ENCODE assay signal across 15 cellular contexts in the genomic region with DNA sequence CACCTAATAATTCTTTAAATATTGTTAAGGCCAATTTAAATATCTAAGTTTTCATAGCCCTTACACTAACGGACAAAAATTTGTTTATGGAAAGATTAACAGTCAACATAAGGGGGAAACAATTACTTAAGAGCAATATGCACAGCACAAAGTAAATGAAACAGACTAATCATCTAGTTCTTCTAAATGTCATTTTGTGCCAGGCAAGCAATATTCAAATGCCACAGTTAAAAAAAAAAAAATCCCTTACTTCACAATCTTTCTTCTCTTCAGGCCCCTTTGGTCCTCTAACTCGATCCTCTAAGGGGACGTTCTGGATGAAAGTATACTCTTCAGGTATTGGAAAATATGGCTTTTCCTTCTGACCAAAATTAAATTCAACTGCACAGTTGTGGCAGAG. TPM values are rescaled to one million over a fixed set of nuclear protein-coding genes. Genes with fewer than 3 reads are reported as not detected.
DNase-seq lines count a peak whose midpoint lies in the region; ATAC-seq and TF ChIP-seq lines count a peak whose summit lies in the region.
"Had no signal": no experiment of that assay in that cellular context is flagged by ENCODE, and none has a peak within 500 bp of the region (broad histone marks: within the 10 kb centered on the region; RNA-seq: fewer than 3 reads in every experiment).

No MANE protein-coding gene starts in this region.

- no peaks in the 10 kb centered on the region for H3K9me3 ChIP-seq in CD8-positive, alpha-beta memory T cell (ENCODE audit: low read length)
- H3K9me3 ChIP-seq in naive thymus-derived CD4-positive, alpha-beta T cell (ENCODE audit: control insufficient read depth in 2 of 3, low read length in 3 of 3): no peaks in the 10 kb centered on the region
- H3K9me3 ChIP-seq in mucosa of descending colon: no peaks in the 10 kb centered on the region
- H3K9me3 ChIP-seq: prostate gland, SJSA1 had no signal

- no peak for ATAC-seq in naive thymus-derived CD4-positive, alpha-beta T cell
- ATAC-seq in mucosa of descending colon: no peak

- H3K4me3 Mint-ChIP-seq in T-helper 2 cell treated with Interferon-gamma antibody and Interleukin-4, amounts not matched to agents 5 μg/mL and 100 μg/mL, for 36 hours: peak overlapping the region; percentile 7
- H3K4me3 Mint-ChIP-seq in CD8-positive, alpha-beta memory T cell: peak overlapping the region in 2 of 7 donors; percentile 3 to 14
- H3K4me3 Mint-ChIP-seq in activated CD4-positive, alpha-beta memory T cell treated with anti-CD3 and anti-CD28 coated beads, Interleukin-2, amount 10 ng/mL, durations not matched to agents 7 days and 5 days: no peak overlapping the region
- H3K4me3 Mint-ChIP-seq in naive thymus-derived CD4-positive, alpha-beta T cell: peak overlapping the region in 6 of 10 donors; percentile 3 to 82 (median 49)

- H3K36me3 Mint-ChIP-seq in T-helper 2 cell treated with Interferon-gamma antibody and Interleukin-4, amounts not matched to agents 5 μg/mL and 100 μg/mL, for 36 hours (ENCODE audit: low read depth): peaks cover 88% of the 10 kb centered on the region
- H3K36me3 Mint-ChIP-seq in CD8-positive, alpha-beta memory T cell: peaks cover 14 to 96% (median 47%) of the 10 kb centered on the region in 3 donors
- H3K36me3 Mint-ChIP-seq in activated CD4-positive, alpha-beta memory T cell treated with anti-CD3 and anti-CD28 coated beads, Interleukin-2, amount 10 ng/mL, durations not matched to agents 7 days and 5 days (ENCODE audit: low read depth): peaks cover 91% of the 10 kb centered on the region
- H3K36me3 Mint-ChIP-seq in naive thymus-derived CD4-positive, alpha-beta T cell: peaks cover 16 to 78% (median 68%) of the 10 kb centered on the region in 5 donors

- TF ChIP-seq CTCF in mucosa of descending colon (IDR thresholded peaks at IDR 0.05): no peak

- CTCF ChIA-PET in CD8-positive, alpha-beta memory T cell (lab: Charles Lee): interaction anchor here (1.2 to 1.3 kb wide), 2 partner anchors 61 to 185 kb away, joined by 3 read pairs; no protein-coding TSS in a partner anchor
- CTCF ChIA-PET in activated CD4-positive, alpha-beta memory T cell treated with anti-CD3 and anti-CD28 coated beads, Interleukin-2, amount 10 ng/mL, durations not matched to agents 7 days and 5 days (lab: Charles Lee): interaction anchor here (0.8 to 9.1 kb wide), 3 partner anchors 20 to 185 kb away, joined by 3 to 92 read pairs (median 8); a partner anchor contains a TSS
- CTCF ChIA-PET in naive thymus-derived CD4-positive, alpha-beta T cell (lab: Charles Lee): no interaction called here

- H3K27ac ChIP-seq in CD8-positive, alpha-beta memory T cell (ENCODE audit: low read depth, low read length): no peak overlapping the region
- H3K27ac ChIP-seq in naive thymus-derived CD4-positive, alpha-beta T cell (ENCODE audit: low read depth, low read length): peak overlapping the region; percentile 42
- H3K27ac ChIP-seq: prostate gland, SJSA1 had no signal

- peaks cover 66% of the 10 kb centered on the region for H3K4me1 Mint-ChIP-seq in T-helper 2 cell treated with Interferon-gamma antibody and Interleukin-4, amounts not matched to agents 5 μg/mL and 100 μg/mL, for 36 hours (ENCODE audit: low read depth)
- H3K4me1 Mint-ChIP-seq in CD8-positive, alpha-beta memory T cell: peaks cover 85 to 97% (median 93%) of the 10 kb centered on the region in 3 donors
- peaks cover 84% of the 10 kb centered on the region for H3K4me1 Mint-ChIP-seq in activated CD4-positive, alpha-beta memory T cell treated with anti-CD3 and anti-CD28 coated beads, Interleukin-2, amount 10 ng/mL, durations not matched to agents 7 days and 5 days
- H3K4me1 Mint-ChIP-seq in naive thymus-derived CD4-positive, alpha-beta T cell: peaks cover 70 to 99% (median 94%) of the 10 kb centered on the region in 7 donors

- H3K27me3 ChIP-seq in CD8-positive, alpha-beta memory T cell (ENCODE audit: insufficient read depth, low read length, poor library complexity, severe bottlenecking): no peaks in the 10 kb centered on the region
- H3K27me3 ChIP-seq in naive thymus-derived CD4-positive, alpha-beta T cell (ENCODE audit: control insufficient read depth in 2 of 2, insufficient read depth in 2 of 2, low read length in 2 of 2): no peaks in the 10 kb centered on the region
- H3K27me3 ChIP-seq: SJSA1 had no signal

- H3K27me3 Mint-ChIP-seq in T-helper 2 cell treated with Interferon-gamma antibody and Interleukin-4, amounts not matched to agents 5 μg/mL and 100 μg/mL, for 36 hours (ENCODE audit: low read depth): no peaks in the 10 kb centered on the region
- peaks cover 0 to 4% of the 10 kb centered on the region in 2 donors for H3K27me3 Mint-ChIP-seq in CD8-positive, alpha-beta memory T cell
- no peaks in the 10 kb centered on the region for H3K27me3 Mint-ChIP-seq in activated CD4-positive, alpha-beta memory T cell treated with anti-CD3 and anti-CD28 coated beads, Interleukin-2, amount 10 ng/mL, durations not matched to agents 7 days and 5 days
- H3K27me3 Mint-ChIP-seq in naive thymus-derived CD4-positive, alpha-beta T cell: no peaks in the 10 kb centered on the region

- peaks cover 78% of the 10 kb centered on the region for H3K36me3 ChIP-seq in CD8-positive, alpha-beta memory T cell (ENCODE audit: insufficient read depth, low read length)
- peaks cover 44 to 71% (median 63%) of the 10 kb centered on the region in 3 experiments for H3K36me3 ChIP-seq in naive thymus-derived CD4-positive, alpha-beta T cell (ENCODE audit: control insufficient read depth in 2 of 3, insufficient read depth in 3 of 3, low read length in 3 of 3)
- peaks cover 12% of the 10 kb centered on the region for H3K36me3 ChIP-seq in mucosa of descending colon (ENCODE audit: low read depth)

- intact Hi-C loops in naive thymus-derived CD4-positive, alpha-beta T cell (cut with micrococcal nuclease): loop anchor here (1.0 to 5.0 kb wide), 3 partner anchors 8 to 1005 kb away; a partner anchor contains a TSS
- intact Hi-C loops in mucosa of descending colon (cut with DNase I, micrococcal nuclease): no loop called here

- H3K9me3 Mint-ChIP-seq in T-helper 2 cell treated with Interferon-gamma antibody and Interleukin-4, amounts not matched to agents 5 μg/mL and 100 μg/mL, for 36 hours: no peaks in the 10 kb centered on the region
- peaks cover 0 to 3% (median 0%) of the 10 kb centered on the region in 5 donors for H3K9me3 Mint-ChIP-seq in CD8-positive, alpha-beta memory T cell
- H3K9me3 Mint-ChIP-seq in activated CD4-positive, alpha-beta memory T cell treated with anti-CD3 and anti-CD28 coated beads, Interleukin-2, amount 10 ng/mL, durations not matched to agents 7 days and 5 days: no peaks in the 10 kb centered on the region
- H3K9me3 Mint-ChIP-seq in naive thymus-derived CD4-positive, alpha-beta T cell: peaks cover 0 to 6% (median 0%) of the 10 kb centered on the region in 11 donors

- peaks cover 84% of the 10 kb centered on the region for H3K4me1 ChIP-seq in CD8-positive, alpha-beta memory T cell (ENCODE audit: insufficient read depth, low read length)
- H3K4me1 ChIP-seq in naive thymus-derived CD4-positive, alpha-beta T cell (ENCODE audit: control insufficient read depth in 2 of 2, insufficient read depth in 2 of 2, low read length in 2 of 2): peaks cover 80 to 82% of the 10 kb centered on the region in 2 donors
- peaks cover 29% of the 10 kb centered on the region for H3K4me1 ChIP-seq in mucosa of descending colon (ENCODE audit: low read depth)

- no peak overlapping the region for H3K27ac Mint-ChIP-seq in T-helper 2 cell treated with Interferon-gamma antibody and Interleukin-4, amounts not matched to agents 5 μg/mL and 100 μg/mL, for 36 hours
- H3K27ac Mint-ChIP-seq in CD8-positive, alpha-beta memory T cell: peak overlapping the region; percentile 17 to 98 (median 80)
- peak overlapping the region; percentile 48 for H3K27ac Mint-ChIP-seq in activated CD4-positive, alpha-beta memory T cell treated with anti-CD3 and anti-CD28 coated beads, Interleukin-2, amount 10 ng/mL, durations not matched to agents 7 days and 5 days
- peak overlapping the region in 7 of 9 donors; percentile 3 to 99 (median 68) for H3K27ac Mint-ChIP-seq in naive thymus-derived CD4-positive, alpha-beta T cell

- no peak overlapping the region for H3K4me3 ChIP-seq in CD8-positive, alpha-beta memory T cell (ENCODE audit: low read length)
- no peak overlapping the region for H3K4me3 ChIP-seq in naive thymus-derived CD4-positive, alpha-beta T cell (ENCODE audit: low read length)
- H3K4me3 ChIP-seq in mucosa of descending colon: no peak overlapping the region
- H3K4me3 ChIP-seq: prostate gland, SJSA1 had no signal

- POLR2A ChIA-PET in CD8-positive, alpha-beta memory T cell (lab: Charles Lee): interaction anchor here (2.4 to 5.3 kb wide), 2 partner anchors 22 to 23 kb away, joined by 24 to 66 read pairs; a partner anchor contains a TSS
- POLR2A ChIA-PET in activated CD4-positive, alpha-beta memory T cell treated with anti-CD3 and anti-CD28 coated beads, Interleukin-2, amount 10 ng/mL, durations not matched to agents 7 days and 5 days (lab: Charles Lee): interaction anchor here (1.0 to 21.6 kb wide), 3 partner anchors 5 to 17 kb away, joined by 4 to 925 read pairs (median 131); a partner anchor contains a TSS
- POLR2A ChIA-PET in naive thymus-derived CD4-positive, alpha-beta T cell (lab: Charles Lee): interaction anchor here (16.0 to 30.7 kb wide), 2 partner anchors 15 to 110 kb away, joined by 308 to 1419 read pairs; a partner anchor contains a TSS

- DNase-seq in T-helper 2 cell treated with Interferon-gamma antibody and Interleukin-4, amounts not matched to agents 5 μg/mL and 100 μg/mL, for 36 hours (ENCODE audit: low spot score): no peak
- DNase-seq in T-helper 2 cell (no peak), epidermal melanocyte (ENCODE audit: insufficient read length, low spot score) (no peak), NCI-H1436 treated with DMSO at 0.1 percent for 48 hours (lab: John Stamatoyannopoulos, UW) (no peak), mucosa of descending colon (no peak)
- DNase-seq in CD8-positive, alpha-beta memory T cell: no peak
- no peak for DNase-seq in activated CD4-positive, alpha-beta memory T cell treated with anti-CD3 and anti-CD28 coated beads, Interleukin-2, amount 10 ng/mL, durations not matched to agents 7 days and 5 days
- DNase-seq in naive thymus-derived CD4-positive, alpha-beta T cell: no peak
- DNase-seq: activated CD8-positive, alpha-beta memory T cell treated with anti-CD3 and anti-CD28 coated beads, Interleukin-2, amount 50 U/mL, for 4 hours; hypothalamus; NCI-H146; NCI-H345; substantia nigra had no signal

RNA-seq across cellular contexts. Expression of a gene that starts 6.6 kb away (rescaled TPM):
- 100 to 1,000 TPM; 598 to 630 TPM for total RNA-seq in CD8-positive, alpha-beta memory T cell
- 382 TPM for polyA plus RNA-seq in CD8-positive, alpha-beta memory T cell
- 100 to 1,000 TPM; 364 to 371 TPM for total RNA-seq in activated CD4-positive, alpha-beta memory T cell treated with anti-CD3 and anti-CD28 coated beads, Interleukin-2, amount 10 ng/mL, durations not matched to agents 7 days and 5 days
- total RNA-seq in naive thymus-derived CD4-positive, alpha-beta T cell: 100 to 1,000 TPM; 378 to 509 (median 428) TPM
- polyA plus RNA-seq in naive thymus-derived CD4-positive, alpha-beta T cell: 100 to 1,000 TPM; 282 to 474 TPM
- 100 to 1,000 TPM; 197 to 281 (median 260) TPM for total RNA-seq in mucosa of descending colon

RNA-seq across cellular contexts. Expression of a gene that starts 22.3 kb away (rescaled TPM):
- total RNA-seq in CD8-positive, alpha-beta memory T cell: 10 to 100 TPM; 35.7 to 36.2 TPM
- 47.0 TPM for polyA plus RNA-seq in CD8-positive, alpha-beta memory T cell
- total RNA-seq in activated CD4-positive, alpha-beta memory T cell treated with anti-CD3 and anti-CD28 coated beads, Interleukin-2, amount 10 ng/mL, durations not matched to agents 7 days and 5 days: 10 to 100 TPM; 22.2 to 22.9 TPM
- total RNA-seq in naive thymus-derived CD4-positive, alpha-beta T cell: 10 to 100 TPM; 23.5 to 31.0 (median 27.8) TPM
- polyA plus RNA-seq in naive thymus-derived CD4-positive, alpha-beta T cell: 10 to 100 TPM; 17.1 to 43.7 TPM
- total RNA-seq in mucosa of descending colon: 10 to 100 TPM; 18.9 to 37.7 (median 32.3) TPM

Comparison
In these comparisons a context has a peak if more than half of its experiments do, and no peak if none do; other contexts are left out.
1. intact Hi-C loops: an anchor here in naive thymus-derived CD4-positive, alpha-beta T cell (1.0 to 5.0 kb wide); none called in mucosa of descending colon.